Comparison of ENCODE assay signal across 21 cellular contexts in the genomic region with DNA sequence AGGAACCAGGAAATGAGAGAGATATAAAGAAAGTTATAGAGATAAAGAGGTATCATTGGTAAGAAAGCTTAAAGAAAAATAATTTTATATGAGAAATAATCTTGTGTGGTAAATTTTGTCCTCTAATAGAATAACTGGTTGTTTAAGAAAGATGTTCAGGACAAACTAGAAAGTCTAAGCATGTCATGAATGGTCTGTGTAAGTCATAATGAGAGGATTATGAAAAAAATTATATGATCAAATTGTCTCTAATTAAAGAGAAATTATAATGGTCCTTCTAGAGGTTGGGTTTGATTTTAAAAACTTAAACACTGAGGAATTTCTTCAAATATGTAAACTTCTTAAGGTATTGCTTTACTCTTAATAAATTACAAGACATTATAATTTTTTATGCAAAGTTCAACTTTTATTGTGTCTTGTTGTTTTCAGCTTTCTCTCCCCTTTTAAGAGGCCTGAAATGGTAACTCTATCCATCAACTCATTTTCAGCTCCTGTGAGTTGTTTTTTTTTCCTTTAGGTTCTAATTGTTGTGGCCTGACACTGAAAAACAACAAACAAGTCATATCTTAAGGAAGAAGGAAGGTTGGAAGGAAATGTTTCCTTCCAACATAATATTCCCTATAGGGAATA.
DNase-seq lines count a peak whose midpoint lies in the region; ATAC-seq and TF ChIP-seq lines count a peak whose summit lies in the region.
"Had no signal": no experiment of that assay in that cellular context is flagged by ENCODE, and none has a peak within 500 bp of the region (broad histone marks: within the 10 kb centered on the region; RNA-seq: fewer than 3 reads in every experiment).

No MANE protein-coding gene starts in this region.

- ATAC-seq in GM18861 (IDR thresholded peaks at IDR 0.05; ENCODE audit: unreplicated experiment) (no peak), left lung (no peak)
- ATAC-seq: activated naive CD4-positive, alpha-beta T cell treated with anti-CD3 and anti-CD28 coated beads, Interleukin-2, amount 50 U/mL, for 72 hours; lower lobe of right lung; naive thymus-derived CD8-positive, alpha-beta T cell; psoas muscle; stimulated activated naive CD8-positive, alpha-beta T cell treated with anti-CD3 and anti-CD28 coated beads, Interleukin-15, Interleukin-2, amounts not matched to agents 100 U/mL and 50 U/mL, for 24 hours had no signal

- H4K8ac ChIP-seq in mesenchymal stem cell (ENCODE audit: low read length), result no peak overlapping the region

- no peak overlapping the region for H3K4me3 ChIP-seq in mesenchymal stem cell (ENCODE audit: insufficient read depth in 1 of 2, low read depth in 1 of 2, low read length in 2 of 2)
- no peak overlapping the region for H3K4me3 ChIP-seq in left lung
- H3K4me3 ChIP-seq: lower lobe of right lung, psoas muscle, SJSA1 had no signal

- H3K18ac ChIP-seq in mesenchymal stem cell (ENCODE audit: low read depth in 1 of 2, low read length in 2 of 2), result no peak overlapping the region

- H2BK5ac ChIP-seq in mesenchymal stem cell (ENCODE audit: low read depth, low read length, poor library complexity, severe bottlenecking), result no peak overlapping the region

- H3K14ac ChIP-seq in mesenchymal stem cell (ENCODE audit: low read length in 2 of 2), result no peak overlapping the region

- H3K9ac ChIP-seq in mesenchymal stem cell (ENCODE audit: low read length), result no peak overlapping the region

- H2AK5ac ChIP-seq in mesenchymal stem cell (ENCODE audit: low read length, severe bottlenecking), result no peak overlapping the region

- H3K9me3 Mint-ChIP-seq in HFFc6, result peaks cover 46% of the 10 kb centered on the region

- H3K27me3 Mint-ChIP-seq in HFFc6 (ENCODE audit: insufficient read depth), result no peaks in the 10 kb centered on the region
- H3K27me3 Mint-ChIP-seq: type B pancreatic cell had no signal

- H3K27ac ChIP-seq in mesenchymal stem cell (ENCODE audit: low read length, poor library complexity, severe bottlenecking) (no peak overlapping the region), left lung (no peak overlapping the region)
- H3K27ac ChIP-seq: lower lobe of right lung, psoas muscle, SJSA1 had no signal

- no peak overlapping the region for H3K23ac ChIP-seq in mesenchymal stem cell (ENCODE audit: low read length in 2 of 2)

- H3K27me3 ChIP-seq in mesenchymal stem cell (ENCODE audit: control insufficient read depth in 1 of 2, insufficient read depth in 1 of 2, low read length in 2 of 2) (no peaks in the 10 kb centered on the region), left lung (no peaks in the 10 kb centered on the region)
- H3K27me3 ChIP-seq: SJSA1 had no signal

- H2BK15ac ChIP-seq in mesenchymal stem cell (ENCODE audit: low read depth, poor library complexity, severe bottlenecking), result no peak overlapping the region

- no peak for TF ChIP-seq CTCF in left lung (IDR thresholded peaks at IDR 0.05)
- TF ChIP-seq CTCF in HFFc6 (IDR thresholded peaks at IDR 0.05), result no peak

- H3K4me1 ChIP-seq in mesenchymal stem cell (ENCODE audit: control insufficient read depth, insufficient read depth, low read depth, low read length) (no peaks in the 10 kb centered on the region), left lung (no peaks in the 10 kb centered on the region)
- H3K4me1 ChIP-seq: Caco-2, lower lobe of right lung, psoas muscle, SJSA1 had no signal

- no peak overlapping the region for H2BK12ac ChIP-seq in mesenchymal stem cell (ENCODE audit: low read length in 2 of 2)

- H3K27ac Mint-ChIP-seq in HFFc6, result no peak overlapping the region
- H3K27ac Mint-ChIP-seq: activated naive CD4-positive, alpha-beta T cell treated with anti-CD3 and anti-CD28 coated beads, Interleukin-2, amount 50 U/mL, for 72 hours; naive thymus-derived CD8-positive, alpha-beta T cell; type B pancreatic cell had no signal

- no peak overlapping the region for H2AFZ ChIP-seq in mesenchymal stem cell (ENCODE audit: low read depth, low read length)

- no peak overlapping the region for H3K4ac ChIP-seq in mesenchymal stem cell (ENCODE audit: low read depth in 1 of 2, low read length in 2 of 2)

- peak; percentile 15 for DNase-seq in NCI-H2227 (lab: John Stamatoyannopoulos, UW; ENCODE audit: unreplicated experiment)
- DNase-seq in NCI-H2227 treated with DMSO at 0.1 percent for 48 hours (lab: John Stamatoyannopoulos, UW), result no peak
- DNase-seq in Kasumi-1 (lab: John Stamatoyannopoulos, UW), result peak; percentile 7 to 13
- peak; percentile 2 for DNase-seq in amniotic epithelial cell (ENCODE audit: low read depth)
- peak; percentile 11 for DNase-seq in mesenchymal stem cell
- DNase-seq in left lung, result no peak
- DNase-seq in HFFc6, result no peak
- DNase-seq: activated CD4-positive, alpha-beta T cell treated with anti-CD3 and anti-CD28 coated beads for 48 hours; Caco-2; effector memory CD4-positive, alpha-beta T cell; KG1; lower lobe of right lung; naive thymus-derived CD8-positive, alpha-beta T cell; NCI-H1930; psoas muscle; stimulated activated naive CD8-positive, alpha-beta T cell treated with anti-CD3 and anti-CD28 coated beads, Interleukin-15, Interleukin-2, amounts not matched to agents 100 U/mL and 50 U/mL, for 24 hours; T-helper 9 cell had no signal

- no peaks in the 10 kb centered on the region for H3K4me1 Mint-ChIP-seq in HFFc6 (ENCODE audit: low read depth)
- H3K4me1 Mint-ChIP-seq: naive thymus-derived CD8-positive, alpha-beta T cell had no signal

- H3K4me2 ChIP-seq in mesenchymal stem cell (ENCODE audit: low read length, poor library complexity, severe bottlenecking), result no peak overlapping the region

- H3K9me3 ChIP-seq in mesenchymal stem cell (ENCODE audit: control insufficient read depth, low read length), result peaks cover 41% of the 10 kb centered on the region
- peaks cover 0 to 69% of the 10 kb centered on the region in 2 donors for H3K9me3 ChIP-seq in left lung
- H3K9me3 ChIP-seq: psoas muscle, SJSA1 had no signal

- intact Hi-C loops in left lung (cut with DNase I), result no loop called here

- H4K91ac ChIP-seq in mesenchymal stem cell (ENCODE audit: low read length), result no peak overlapping the region

- H3K4me3 Mint-ChIP-seq in HFFc6, result no peak overlapping the region
- H3K4me3 Mint-ChIP-seq: naive thymus-derived CD8-positive, alpha-beta T cell; type B pancreatic cell had no signal

- peaks cover 3% of the 10 kb centered on the region; the same call in 1 of the 2 replicates for H3K36me3 Mint-ChIP-seq in HFFc6 (ENCODE audit: low read depth)
- H3K36me3 Mint-ChIP-seq: type B pancreatic cell had no signal

- no peaks in the 10 kb centered on the region for H3K36me3 ChIP-seq in mesenchymal stem cell (ENCODE audit: control insufficient read depth in 1 of 2, insufficient read depth in 2 of 2, low read depth in 1 of 2, low read length in 2 of 2)
- no peaks in the 10 kb centered on the region for H3K36me3 ChIP-seq in left lung
- H3K36me3 ChIP-seq: lower lobe of right lung, SJSA1 had no signal

- no peaks in the 10 kb centered on the region for H3K79me1 ChIP-seq in mesenchymal stem cell (replicated peaks; ENCODE audit: low read length, poor library complexity, severe bottlenecking)

- no peak overlapping the region for H2BK120ac ChIP-seq in mesenchymal stem cell (ENCODE audit: low read depth, low read length)

Comparison
In these comparisons a context has a peak if more than half of its experiments do, and no peak if none do; other contexts are left out.
1. DNase-seq: peak in NCI-H2227 (single experiment), Kasumi-1 (2 of 2), amniotic epithelial cell (single experiment) and mesenchymal stem cell (single experiment); none in NCI-H2227 treated with DMSO at 0.1 percent for 48 hours (single experiment), left lung (0 of 2) and HFFc6 (single experiment).